ENCODE assay signal across 20 cellular contexts in genomic region chr3:20405731-20406130, GRCh38.
DNase-seq lines count a peak whose midpoint lies in the region; ATAC-seq, FAIRE-seq and TF ChIP-seq lines count a peak whose summit lies in the region.
"Had no signal": no experiment of that assay in that cellular context is flagged by ENCODE, and none has a peak within 500 bp of the region (broad histone marks: within the 10 kb centered on the region; RNA-seq: fewer than 3 reads in every experiment).

No MANE protein-coding gene starts in this region.

- H3K4me1 Mint-ChIP-seq in HFFc6 (ENCODE audit: low read depth), result peaks cover 14% of the 10 kb centered on the region; the same call in 1 of the 2 replicates
- H3K4me1 Mint-ChIP-seq: IgD-negative memory B cell had no signal

- no peaks in the 10 kb centered on the region for H3K36me3 Mint-ChIP-seq in HFFc6 (ENCODE audit: low read depth)
- H3K36me3 Mint-ChIP-seq: activated naive CD4-positive, alpha-beta T cell treated with anti-CD3 and anti-CD28 coated beads, Interleukin-2, amount 50 U/mL, for 72 hours; CD8-positive, alpha-beta T cell had no signal

- POLR2A ChIA-PET in RWPE1 (lab: Yijun Ruan, JAX; ENCODE audit: low non-redundant PET), result no interaction called here

- H3K27me3 Mint-ChIP-seq in HFFc6 (ENCODE audit: insufficient read depth), result peaks cover 2% of the 10 kb centered on the region; the same call in 1 of the 2 replicates
- H3K27me3 Mint-ChIP-seq: IgD-negative memory B cell; stimulated activated naive CD8-positive, alpha-beta T cell treated with anti-CD3 and anti-CD28 coated beads, Interleukin-15, Interleukin-2, amounts not matched to agents 100 ng/mL and 50 ng/mL, for 24 hours had no signal

- peak; percentile 13 for DNase-seq in HFFc6
- DNase-seq in T1000 (lab: John Stamatoyannopoulos, UW), result peak; percentile 16
- peak; percentile 17 for DNase-seq in fibroblast of the conjunctiva (ENCODE audit: low read depth)
- peak; percentile 90 for DNase-seq in small intestine
- no peak for DNase-seq in left cardiac atrium
- no peak for DNase-seq in NCI-H82 (lab: John Stamatoyannopoulos, UW)
- no peak for DNase-seq in RWPE1 (ENCODE audit: low spot score)
- DNase-seq: CD8-positive, alpha-beta T cell; GF-D8; NCI-H1694; NCI-H774; SJCRH30 had no signal

- no peaks in the 10 kb centered on the region for H3K4me1 ChIP-seq in small intestine (ENCODE audit: control insufficient read depth in 2 of 2, insufficient read depth in 1 of 2, low read depth in 1 of 2, low read length in 1 of 2)
- H3K4me1 ChIP-seq: foreskin keratinocyte, SJCRH30 had no signal

- intact Hi-C loops in left cardiac atrium (cut with DNase I), result no loop called here

- H3K4me3 Mint-ChIP-seq in HFFc6, result no peak overlapping the region
- H3K4me3 Mint-ChIP-seq: CD8-positive, alpha-beta T cell; IgD-negative memory B cell; stimulated activated naive CD8-positive, alpha-beta T cell treated with anti-CD3 and anti-CD28 coated beads, Interleukin-15, Interleukin-2, amounts not matched to agents 100 ng/mL and 50 ng/mL, for 24 hours had no signal

- no peaks in the 10 kb centered on the region for H3K9me3 ChIP-seq in small intestine (ENCODE audit: control insufficient read depth, low read depth)
- H3K9me3 ChIP-seq: SJCRH30 had no signal

- no peaks in the 10 kb centered on the region for H3K36me3 ChIP-seq in small intestine (ENCODE audit: control insufficient read depth in 2 of 2, insufficient read depth in 2 of 2, low read length in 2 of 2)
- H3K36me3 ChIP-seq: SJCRH30 had no signal

- no peak for ATAC-seq in left cardiac atrium
- no peak for ATAC-seq in HG03135 (IDR thresholded peaks at IDR 0.05; ENCODE audit: unreplicated experiment)
- ATAC-seq: activated naive CD4-positive, alpha-beta T cell treated with anti-CD3 and anti-CD28 coated beads, Interleukin-2, amount 50 U/mL, for 72 hours; CD8-positive, alpha-beta T cell; foreskin keratinocyte; HCT116 had no signal

- 15 to 60% (median 43%) methylated on average over 4 of the region's 4 CpGs for WGBS in small intestine, 3 donors

- H3K9me3 Mint-ChIP-seq in HFFc6, result no peaks in the 10 kb centered on the region
- H3K9me3 Mint-ChIP-seq: activated naive CD4-positive, alpha-beta T cell treated with anti-CD3 and anti-CD28 coated beads, Interleukin-2, amount 50 U/mL, for 72 hours; CD8-positive, alpha-beta T cell; IgD-negative memory B cell; stimulated activated naive CD8-positive, alpha-beta T cell treated with anti-CD3 and anti-CD28 coated beads, Interleukin-15, Interleukin-2, amounts not matched to agents 100 ng/mL and 50 ng/mL, for 24 hours had no signal

- CTCF ChIA-PET in RWPE1 (lab: Yijun Ruan, JAX), result interaction anchor here (0.7 kb wide), 1 partner anchor 491 kb away, joined by 5 read pairs; no protein-coding TSS in a partner anchor

- TF ChIP-seq CTCF in HFFc6 (IDR thresholded peaks at IDR 0.05), result no peak
- TF ChIP-seq CTCF in RWPE1 (conservative IDR thresholded peaks at IDR 0.05; ENCODE audit: low read depth), result no peak

- H3K27ac ChIP-seq in small intestine (ENCODE audit: low read depth in 1 of 2, low read length in 1 of 2) (peak overlapping the region in 1 of 2 donors; percentile 3), RWPE1 (no peak overlapping the region)
- H3K27ac ChIP-seq: coronary artery, foreskin keratinocyte, SJCRH30 had no signal

- FAIRE-seq in small intestine (lab: Jason Lieb, UNC), result no peak
- FAIRE-seq: islet of Langerhans had no signal

- H3K27ac Mint-ChIP-seq in HFFc6, result no peak overlapping the region
- H3K27ac Mint-ChIP-seq: activated naive CD4-positive, alpha-beta T cell treated with anti-CD3 and anti-CD28 coated beads, Interleukin-2, amount 50 U/mL, for 72 hours; CD8-positive, alpha-beta T cell; IgD-negative memory B cell; stimulated activated naive CD8-positive, alpha-beta T cell treated with anti-CD3 and anti-CD28 coated beads, Interleukin-15, Interleukin-2, amounts not matched to agents 100 ng/mL and 50 ng/mL, for 24 hours had no signal

- no peaks in the 10 kb centered on the region for H3K27me3 ChIP-seq in small intestine (ENCODE audit: control insufficient read depth in 2 of 2, insufficient read depth in 2 of 2, low read length in 2 of 2)
- H3K27me3 ChIP-seq: foreskin keratinocyte, SJCRH30 had no signal

- H3K4me3 ChIP-seq in small intestine (ENCODE audit: low read depth in 1 of 2, low read length in 2 of 2), result no peak overlapping the region
- H3K4me3 ChIP-seq: coronary artery, SJCRH30 had no signal

Comparison
In these comparisons a context has a peak if more than half of its experiments do, and no peak if none do; other contexts are left out.
1. DNase-seq: peak in HFFc6 (single experiment), T1000 (single experiment), fibroblast of the conjunctiva (single experiment) and small intestine (single experiment); none in left cardiac atrium (single experiment), NCI-H82 (single experiment) and RWPE1 (single experiment).